In the genomic region with DNA sequence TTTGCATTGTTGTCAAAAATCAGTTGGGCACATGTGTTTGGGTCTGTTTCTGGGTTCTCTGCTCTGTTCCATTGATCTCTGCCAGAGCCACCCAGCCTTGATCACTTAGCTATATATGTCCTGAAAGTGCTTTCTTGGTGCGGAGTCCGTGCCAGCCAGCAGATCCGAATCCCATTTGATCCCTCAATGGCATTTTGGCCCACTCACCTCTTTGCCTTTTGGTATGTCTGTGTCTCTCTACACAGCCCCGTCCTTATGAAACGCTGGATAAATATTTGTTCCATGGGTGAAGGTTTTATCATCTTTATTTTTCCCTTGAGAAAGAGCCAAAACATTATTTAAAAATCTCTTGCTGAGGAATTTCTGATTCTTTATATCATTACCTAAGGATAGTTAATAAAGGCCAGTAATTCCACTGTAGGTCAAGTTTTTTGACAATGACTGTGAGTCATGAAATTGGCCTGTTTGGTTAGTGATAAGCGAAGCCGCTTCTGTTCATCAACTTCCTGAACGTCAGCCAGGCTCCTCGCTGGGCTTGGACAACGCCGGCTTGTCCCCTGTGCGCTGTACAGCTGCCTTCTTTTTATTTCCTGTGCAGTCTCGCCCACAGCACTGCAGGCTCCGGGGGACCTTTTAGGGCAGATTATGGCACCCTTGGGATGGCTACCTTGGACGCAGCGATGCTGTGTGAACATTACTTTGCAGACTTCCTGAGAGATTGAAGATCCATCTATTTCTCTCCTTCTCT, we compare ENCODE assay signal across 11 cellular contexts. TPM values are rescaled to one million over a fixed set of nuclear protein-coding genes. Genes with fewer than 3 reads are reported as not detected.
DNase-seq lines count a peak whose midpoint lies in the region; ATAC-seq, FAIRE-seq and TF ChIP-seq lines count a peak whose summit lies in the region.
"Had no signal": no experiment of that assay in that cellular context is flagged by ENCODE, and none has a peak within 500 bp of the region (broad histone marks: within the 10 kb centered on the region; RNA-seq: fewer than 3 reads in every experiment).

No MANE protein-coding gene starts in this region.

- H3K27me3 ChIP-seq in astrocyte (ENCODE audit: insufficient read depth, low read length), result no peaks in the 10 kb centered on the region
- no peaks in the 10 kb centered on the region; a peak in 1 of 5 replicates for H3K27me3 ChIP-seq in HepG2 (ENCODE audit: control insufficient read depth in 1 of 2, insufficient read depth in 2 of 2, low read length in 2 of 2)
- no peaks in the 10 kb centered on the region for H3K27me3 ChIP-seq in upper lobe of left lung

- H3K4me3 ChIP-seq in astrocyte (ENCODE audit: insufficient read depth, low read depth, low read length), result peak overlapping the region; percentile 19
- H3K4me3 ChIP-seq in HepG2 (replicated peaks in 1 of 3; ENCODE audit: insufficient read depth in 1 of 3, low read depth in 2 of 3, low read length in 3 of 3), result peak overlapping the region in 2 of 3 experiments; percentile 22 to 42; a peak in 4 of 6 replicates
- H3K4me3 ChIP-seq in upper lobe of left lung, result no peak overlapping the region

- no peak for TF ChIP-seq POLR2A in HepG2 (IDR thresholded peaks at IDR 0.05; ENCODE audit: insufficient read depth in 1 of 2, low read depth in 2 of 2, low read length in 2 of 2)
- TF ChIP-seq POLR2A in upper lobe of left lung (IDR thresholded peaks at IDR 0.05), result no peak

- POLR2A ChIA-PET in HepG2 (lab: Yijun Ruan, JAX), result no interaction called here

- H3K4me2 ChIP-seq in astrocyte (ENCODE audit: low read length), result peak overlapping the region; percentile 79
- peak overlapping the region; percentile 67 for H3K4me2 ChIP-seq in HepG2 (ENCODE audit: low read depth, low read length)

- H3K36me3 ChIP-seq in astrocyte (ENCODE audit: insufficient read depth, low read length) (peaks cover 5% of the 10 kb centered on the region), HepG2 (replicated peaks in 1 of 2; ENCODE audit: control insufficient read depth in 1 of 2, insufficient read depth in 2 of 2, low read length in 2 of 2) (no peaks in the 10 kb centered on the region; a peak in 1 of 5 replicates), upper lobe of left lung (no peaks in the 10 kb centered on the region)

- DNase-seq in DMS53 (lab: John Stamatoyannopoulos, UW) (peak; percentile 25), DMS53 treated with DMSO at 0.1 percent for 48 hours (lab: John Stamatoyannopoulos, UW; ENCODE audit: unreplicated experiment) (no peak), astrocyte (ENCODE audit: low read depth) (peak; percentile 96), HepG2 (ENCODE audit: low spot score) (peak; percentile 91), upper lobe of left lung (peak in 1 of 2 donors; percentile 63), NK-92 (lab: John Stamatoyannopoulos, UW; ENCODE audit: unreplicated experiment) (no peak), NCI-H187 treated with DMSO at 0.1 percent for 48 hours (lab: John Stamatoyannopoulos, UW) (no peak)
- DNase-seq: activated CD4-positive, alpha-beta memory T cell treated with anti-CD3 and anti-CD28 coated beads for 36 hours; KG1 had no signal

- H3K36me3 Mint-ChIP-seq in astrocyte (ENCODE audit: low read depth, unreplicated experiment), result peaks cover 17% of the 10 kb centered on the region
- H3K36me3 Mint-ChIP-seq: activated CD4-positive, alpha-beta memory T cell treated with anti-CD3 and anti-CD28 coated beads for 36 hours had no signal

- CTCF ChIA-PET in HepG2 (lab: Yijun Ruan, JAX; ENCODE audit: low intra/inter-chr PET ratio, low total read pairs), result no interaction called here

- H3K9me3 ChIP-seq in astrocyte (ENCODE audit: insufficient read depth, low read depth, low read length) (no peaks in the 10 kb centered on the region), HepG2 (ENCODE audit: low read length) (no peaks in the 10 kb centered on the region), upper lobe of left lung (no peaks in the 10 kb centered on the region)

- intact Hi-C loops in HepG2 (cut with micrococcal nuclease; ENCODE audit: unreplicated experiment), result no loop called here

- no peaks in the 10 kb centered on the region for H3K27me3 Mint-ChIP-seq in astrocyte (ENCODE audit: low read depth, unreplicated experiment)

- no peak for TF ChIP-seq RAD21 in HepG2 (CRISPR knock-in tag; IDR thresholded peaks at IDR 0.05)

- peak; percentile 93 for FAIRE-seq in astrocyte (lab: Jason Lieb, UNC)
- peak; percentile 85 for FAIRE-seq in HepG2 (lab: Jason Lieb, UNC)

- H3K4me3 Mint-ChIP-seq in astrocyte (ENCODE audit: unreplicated experiment), result no peak overlapping the region
- H3K4me3 Mint-ChIP-seq: activated CD4-positive, alpha-beta memory T cell treated with anti-CD3 and anti-CD28 coated beads for 36 hours had no signal

- peaks cover 9% of the 10 kb centered on the region for H4K20me1 ChIP-seq in astrocyte (ENCODE audit: insufficient read depth, low read length)
- no peaks in the 10 kb centered on the region for H4K20me1 ChIP-seq in HepG2 (ENCODE audit: insufficient read depth, low read length)

- H3K4me1 ChIP-seq in astrocyte (ENCODE audit: insufficient read depth, low read length) (peaks cover 17% of the 10 kb centered on the region), HepG2 (ENCODE audit: insufficient read depth, low read length) (peaks cover 53% of the 10 kb centered on the region), upper lobe of left lung (peaks cover 0 to 13% (median 9%) of the 10 kb centered on the region in 4 donors)

- in situ Hi-C loops in HepG2 (cut with HindIII; ENCODE audit: extremely low pct_ligation_motif_present, low pct_unique_long_range_greater_than_20kb), result no loop called here

- H3K27ac Mint-ChIP-seq in astrocyte (ENCODE audit: unreplicated experiment), result peak overlapping the region; percentile 48
- H3K27ac Mint-ChIP-seq: activated CD4-positive, alpha-beta memory T cell treated with anti-CD3 and anti-CD28 coated beads for 36 hours had no signal

- H3K9ac ChIP-seq in astrocyte (ENCODE audit: low read length), result peak overlapping the region; percentile 68
- H3K9ac ChIP-seq in HepG2 (ENCODE audit: insufficient read depth, low read depth, low read length), result no peak overlapping the region

- H2AFZ ChIP-seq in astrocyte (ENCODE audit: low read depth, low read length), result no peak overlapping the region
- no peak overlapping the region for H2AFZ ChIP-seq in HepG2 (ENCODE audit: low read length)

- TF ChIP-seq CTCF in astrocyte (IDR thresholded peaks at IDR 0.05; ENCODE audit: insufficient read depth, low read depth, low read length) (no peak), HepG2 (CRISPR knock-in tag; IDR thresholded peaks at IDR 0.05) (no peak), upper lobe of left lung (IDR thresholded peaks at IDR 0.05) (no peak)

- H3K4me1 Mint-ChIP-seq in astrocyte (ENCODE audit: low read depth, unreplicated experiment), result peaks cover 30% of the 10 kb centered on the region

- no TSS peak for BruUV-seq in HepG2 (replicated peaks; lab: Mats Ljungman, UMichigan)

- H3K27ac ChIP-seq in astrocyte (ENCODE audit: low read depth, low read length) (peak overlapping the region; percentile 87), HepG2 (ENCODE audit: extremely low read length, insufficient read depth, low read length) (peak overlapping the region; percentile 56), upper lobe of left lung (peak overlapping the region in 2 of 4 donors; percentile 51 to 63)
- H3K27ac ChIP-seq: 22Rv1 had no signal

- TF ChIP-seq EP300 in HepG2 (IDR thresholded peaks at IDR 0.05; ENCODE audit: low read depth in 2 of 2, low read length in 2 of 2) (peak in 1 of 2 experiments; percentile 57; a peak in 2 of 4 replicates), HepG2 (CRISPR knock-in tag; IDR thresholded peaks at IDR 0.05; ENCODE audit: borderline replicate concordance) (peak; percentile 71), upper lobe of left lung (IDR thresholded peaks at IDR 0.05) (peak in 2 of 4 donors; percentile 63 to 72)

- WGBS in HepG2 (ENCODE audit: low lambda C conversion rate), result 7% methylated on average over 16 of the region's 16 CpGs
- 25 to 41% methylated on average over 9 to 16 of the region's 16 CpGs for WGBS in upper lobe of left lung, 2 donors

- ATAC-seq in HepG2, result peak; percentile 99
- peak; percentile 81 to 88 for ATAC-seq in upper lobe of left lung (ENCODE audit: low FRiP score in 2 of 2)
- no peak for ATAC-seq in HG02759 (IDR thresholded peaks at IDR 0.05; ENCODE audit: unreplicated experiment)

- peaks cover 72% of the 10 kb centered on the region for H3K79me2 ChIP-seq in astrocyte (ENCODE audit: insufficient read depth, low read length)
- no peaks in the 10 kb centered on the region for H3K79me2 ChIP-seq in HepG2 (ENCODE audit: insufficient read depth, low read length)

- no peaks in the 10 kb centered on the region for H3K9me3 Mint-ChIP-seq in astrocyte (ENCODE audit: unreplicated experiment)
- H3K9me3 Mint-ChIP-seq: activated CD4-positive, alpha-beta memory T cell treated with anti-CD3 and anti-CD28 coated beads for 36 hours had no signal

TF ChIP-seq in HepG2, 621 proteins besides CTCF, POLR2A, EP300 and RAD21 (continues in another document):
- TF ChIP-seq ZNF850 (CRISPR knock-in tag; conservative IDR thresholded peaks at IDR 0.05) (no peak), MAF1 (CRISPR knock-in tag; IDR thresholded peaks at IDR 0.05; ENCODE audit: borderline replicate concordance) (no peak), MED1 (CRISPR knock-in tag; IDR thresholded peaks at IDR 0.05) (peak; percentile 68)

RNA-seq across cellular contexts. Expression of a gene that starts 24.9 kb away (rescaled TPM):
- total RNA-seq in astrocyte (48.6 and 59.3 TPM in 2 replicates), HepG2 (2016; rRNA removed; fragmentation: Illumina TruSeq; extraction: Trizol) (1.5 and 3.1 TPM in 2 replicates), upper lobe of left lung (10 to 100 TPM in 2 of 6 donors, 1 to 10 TPM in 4; 4.5 to 17.9 (median 8.1) TPM)
- total RNA-seq in HepG2 (2016; cell fraction: cytosol; rRNA removed; fragmentation: Illumina TruSeq; extraction: Trizol; ENCODE audit: low read depth), result 13.2 and 14.6 TPM in 2 replicates
- total RNA-seq in HepG2 (2016; cell fraction: insoluble cytoplasmic fraction; rRNA removed; fragmentation: Illumina TruSeq; extraction: Trizol), result 1.3 and 2.8 TPM in 2 replicates
- total RNA-seq in HepG2 (2016; cell fraction: membrane; rRNA removed; fragmentation: Illumina TruSeq; extraction: Trizol), result 3.0 and 3.1 TPM in 2 replicates
- 3.9 and 5.1 TPM in 2 replicates for total RNA-seq in HepG2 (2016; cell fraction: nucleus; rRNA removed; fragmentation: Illumina TruSeq; extraction: Trizol)
- polyA plus RNA-seq in HepG2 (2011; rRNA removed), result 2.0 and 3.2 TPM in 2 replicates
- 1.5 and 2.5 TPM in 2 replicates for polyA plus RNA-seq in HepG2 (2011; cell fraction: cytosol; rRNA removed)
- 6.4 and 11.2 TPM in 2 replicates for polyA plus RNA-seq in HepG2 (2011; cell fraction: nucleus; rRNA removed)
- 1.3 and 1.7 TPM in 2 replicates for polyA plus RNA-seq in HepG2 (2012)
- 0.06 and 0.15 TPM in 2 replicates for polyA plus RNA-seq in HepG2 (2016; cell fraction: cytosol; fragmentation: Illumina TruSeq; extraction: Trizol; ENCODE audit: low read depth)
- polyA plus RNA-seq in HepG2 (2016; cell fraction: insoluble cytoplasmic fraction; fragmentation: Illumina TruSeq; extraction: Trizol; ENCODE audit: low read depth), result 1.9 and 2.2 TPM in 2 replicates
- polyA plus RNA-seq in HepG2 (2016; cell fraction: membrane; fragmentation: Illumina TruSeq; extraction: Trizol; ENCODE audit: low read depth), result 0.32 and 0.42 TPM in 2 replicates
- 5.4 and 6.1 TPM in 2 replicates for polyA plus RNA-seq in HepG2 (2016; cell fraction: nucleus; fragmentation: Illumina TruSeq; extraction: Trizol; ENCODE audit: insufficient read depth, low read depth)
- 6.9 and 30.0 TPM in 2 replicates for polyA minus RNA-seq in HepG2 (2011; rRNA and poly(A)+ RNA removed; ENCODE audit: low replicate concordance)
- polyA minus RNA-seq in HepG2 (2011; cell fraction: cytosol; rRNA and poly(A)+ RNA removed), result 2.4 and 3.2 TPM in 2 replicates
- polyA minus RNA-seq in HepG2 (2011; cell fraction: nucleus; rRNA and poly(A)+ RNA removed), result 13.9 and 18.2 TPM in 2 replicates

Comparison
In these comparisons a context has a peak if more than half of its experiments do, and no peak if none do; other contexts are left out.
1. DNase-seq: peak in DMS53 (single experiment), astrocyte (single experiment) and HepG2 (single experiment); none in DMS53 treated with DMSO at 0.1 percent for 48 hours (single experiment), NK-92 (single experiment) and NCI-H187 treated with DMSO at 0.1 percent for 48 hours (single experiment).
2. H3K4me3 ChIP-seq: peak in astrocyte (single experiment) and HepG2 (2 of 3); none in upper lobe of left lung (0 of 4).